In the genomic region with DNA sequence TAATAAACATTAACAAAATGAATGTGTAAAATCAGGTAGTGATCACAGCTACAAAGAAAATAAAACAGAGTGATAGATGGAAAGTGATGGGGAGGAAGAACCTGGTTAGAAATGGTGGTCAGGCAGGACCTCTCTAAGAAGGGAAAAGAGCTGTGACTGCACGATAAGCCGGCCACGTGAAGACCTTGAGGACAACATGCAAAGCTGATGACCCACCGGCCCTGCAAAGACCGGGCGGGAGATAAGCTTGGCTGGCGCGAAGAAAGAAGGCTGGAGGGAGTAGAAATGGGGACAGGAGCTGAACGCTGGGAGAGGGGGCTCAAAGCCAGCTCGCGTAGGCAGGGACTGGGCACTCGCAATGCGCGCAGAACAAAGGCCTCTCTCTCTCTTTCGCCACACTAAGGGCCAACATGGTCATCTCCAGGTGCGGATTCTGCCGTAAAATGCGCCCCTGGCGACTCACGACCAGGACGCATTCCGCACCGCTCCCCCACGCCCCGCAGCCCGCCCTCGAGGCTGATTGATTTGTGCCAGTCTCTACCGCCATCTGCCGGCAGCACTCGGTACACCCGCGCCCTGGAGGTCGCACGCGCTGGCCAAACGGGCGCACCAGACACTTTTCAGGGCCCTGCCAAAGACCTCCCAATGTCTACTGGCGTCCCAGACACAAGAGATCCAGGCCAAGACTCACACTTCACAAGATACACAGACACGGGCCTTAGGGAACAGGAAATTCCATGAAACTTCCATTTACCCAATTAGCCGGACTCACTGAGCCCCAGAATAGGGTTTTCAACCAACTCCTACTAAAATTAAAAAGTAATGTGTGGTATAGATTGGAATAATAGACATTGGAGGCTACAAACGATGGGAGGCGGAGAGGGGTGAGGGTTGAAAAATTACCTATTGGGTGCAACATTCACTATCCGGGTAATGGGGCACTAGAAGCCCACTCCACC, we compare ENCODE assay signal across 8 cellular contexts. TPM values are rescaled to one million over a fixed set of nuclear protein-coding genes. Genes with fewer than 3 reads are reported as not detected.
DNase-seq lines count a peak whose midpoint lies in the region; ATAC-seq and TF ChIP-seq lines count a peak whose summit lies in the region.

No MANE protein-coding gene starts in this region.

- no peaks in the 10 kb centered on the region for H3K36me3 ChIP-seq in GM06990 (ENCODE audit: control insufficient read depth, insufficient read depth, low read length)
- peaks cover 0 to 2% of the 10 kb centered on the region in 2 experiments for H3K36me3 ChIP-seq in SK-N-SH (replicated peaks in 1 of 2; ENCODE audit: control insufficient read depth in 1 of 2, insufficient read depth in 2 of 2, low read length in 1 of 2)

- peak overlapping the region; percentile 47 for H3K4me3 ChIP-seq in GM06990 (replicated peaks; ENCODE audit: low read depth, low read length)
- peak overlapping the region; percentile 37 for H3K4me3 ChIP-seq in HFF-Myc (replicated peaks; ENCODE audit: low read depth, low read length)
- peak overlapping the region; percentile 41 for H3K4me3 ChIP-seq in NB4 (ENCODE audit: low read depth, low read length)
- peak overlapping the region; percentile 47 to 57 for H3K4me3 ChIP-seq in SK-N-SH (ENCODE audit: low read depth in 2 of 2, low read length in 1 of 2)

- peak overlapping the region; percentile 65 to 95 for H3K27ac Mint-ChIP-seq in activated naive CD4-positive, alpha-beta T cell treated with anti-CD3 and anti-CD28 coated beads, Interleukin-2, amount 50 U/mL, for 72 hours
- H3K27ac Mint-ChIP-seq in type B pancreatic cell: peak overlapping the region; percentile 71

- H3K27me3 ChIP-seq in GM06990 (replicated peaks; ENCODE audit: control insufficient read depth, insufficient read depth, low read length): no peaks in the 10 kb centered on the region
- H3K27me3 ChIP-seq in SK-N-SH (ENCODE audit: insufficient read depth): no peaks in the 10 kb centered on the region

- no peaks in the 10 kb centered on the region for H4K20me1 ChIP-seq in SK-N-SH (ENCODE audit: insufficient read depth)

- CTCF ChIA-PET in SK-N-SH (lab: Yijun Ruan, JAX): interaction anchor here (0.5 to 4.0 kb wide), 26 partner anchors 9 to 564 kb away, joined by 3 to 30 read pairs (median 4); partner anchors contain the start of genes DEFB129 and DEFB132

- H3K4me1 Mint-ChIP-seq in type B pancreatic cell (ENCODE audit: unreplicated experiment): peaks cover 9% of the 10 kb centered on the region

- no peaks in the 10 kb centered on the region for H3K36me3 Mint-ChIP-seq in activated naive CD4-positive, alpha-beta T cell treated with anti-CD3 and anti-CD28 coated beads, Interleukin-2, amount 50 U/mL, for 72 hours
- peaks cover 3% of the 10 kb centered on the region for H3K36me3 Mint-ChIP-seq in type B pancreatic cell

- POLR2A ChIA-PET in SK-N-SH (lab: Yijun Ruan, JAX): no interaction called here

- peaks cover 0 to 3% of the 10 kb centered on the region in 2 experiments; a peak in 1 of 4 replicates for H3K4me1 ChIP-seq in SK-N-SH (ENCODE audit: control insufficient read depth in 1 of 2, insufficient read depth in 2 of 2, low read depth in 1 of 2, low read length in 1 of 2)

- H3K27me3 Mint-ChIP-seq in type B pancreatic cell: peaks cover 20% of the 10 kb centered on the region

- H3K4me2 ChIP-seq in SK-N-SH: peak overlapping the region; percentile 75

- peak overlapping the region; percentile 94 for H2AFZ ChIP-seq in SK-N-SH (ENCODE audit: low read depth)

- ATAC-seq in activated naive CD4-positive, alpha-beta T cell treated with anti-CD3 and anti-CD28 coated beads, Interleukin-2, amount 50 U/mL, for 72 hours: peak; percentile 89 to 95

- TF ChIP-seq CTCF in GM06990 (IDR thresholded peaks at IDR 0.05; ENCODE audit: insufficient read depth, low read length, poor library complexity, severe bottlenecking) (peak; percentile 97), HFF-Myc (IDR thresholded peaks at IDR 0.05; ENCODE audit: low read depth, low read length, missing control alignments) (peak; percentile 90), NB4 (IDR thresholded peaks at IDR 0.05; ENCODE audit: low read depth, low read length) (peak; percentile 87), SK-N-SH (IDR thresholded peaks at IDR 0.05) (peak; percentile 91), type B pancreatic cell (conservative IDR thresholded peaks at IDR 0.05) (peak; percentile 98)

- peak overlapping the region; percentile 85 for H3K4me3 Mint-ChIP-seq in type B pancreatic cell

- intact Hi-C loops in cardiac septum (cut with DNase I): loop anchor here (5.0 kb wide), 1 partner anchor 55 kb away; no protein-coding TSS in a partner anchor

- WGBS in SK-N-SH (ENCODE audit: low lambda C conversion rate): 26% methylated on average over 26 of the region's 43 CpGs

- peak; percentile 53 for TF ChIP-seq POLR2A in NB4 (IDR thresholded peaks at IDR 0.05; ENCODE audit: extremely low read depth, insufficient read length)

- no peak for TF ChIP-seq EP300 in SK-N-SH (IDR thresholded peaks at IDR 0.05; ENCODE audit: borderline replicate concordance in 1 of 2, low read depth in 1 of 2, low read length in 1 of 2)

- DNase-seq in GM06990 (ENCODE audit: extremely low read depth, insufficient read length) (peak; percentile 88), HFF-Myc (ENCODE audit: extremely low read depth, low read depth) (peak; percentile 61), NB4 (ENCODE audit: low read depth) (peak; percentile 92), SK-N-SH (peak; percentile 91), cardiac septum (ENCODE audit: low spot score) (peak; percentile 87), pons (ENCODE audit: low spot score) (peak; percentile 50), type B pancreatic cell (ENCODE audit: extremely low spot score, unreplicated experiment) (peak; percentile 93)
- peak; percentile 82 to 94 for DNase-seq in activated naive CD4-positive, alpha-beta T cell treated with anti-CD3 and anti-CD28 coated beads, Interleukin-2, amount 50 U/mL, for 72 hours (ENCODE audit: low spot score in 2 of 2)

- no peaks in the 10 kb centered on the region for H3K9me3 Mint-ChIP-seq in activated naive CD4-positive, alpha-beta T cell treated with anti-CD3 and anti-CD28 coated beads, Interleukin-2, amount 50 U/mL, for 72 hours
- no peaks in the 10 kb centered on the region for H3K9me3 Mint-ChIP-seq in type B pancreatic cell

- no peak overlapping the region for H3K27ac ChIP-seq in SK-N-SH (ENCODE audit: low read depth in 2 of 2, low read length in 1 of 2)

- H3K79me2 ChIP-seq in SK-N-SH (ENCODE audit: insufficient read depth): no peaks in the 10 kb centered on the region

- peak; percentile 86 for TF ChIP-seq RAD21 in SK-N-SH (IDR thresholded peaks at IDR 0.05; ENCODE audit: low read length)

- no peaks in the 10 kb centered on the region for H3K9me2 ChIP-seq in SK-N-SH

- H3K9me3 ChIP-seq in SK-N-SH: no peaks in the 10 kb centered on the region

- peaks cover 3% of the 10 kb centered on the region for H3F3A ChIP-seq in SK-N-SH (replicated peaks; ENCODE audit: insufficient read depth)

- no peak overlapping the region for H3K9ac ChIP-seq in SK-N-SH

TF ChIP-seq in SK-N-SH, 30 proteins besides CTCF, POLR2A, EP300 and RAD21 (continues in another document):
- TF ChIP-seq POLR2AphosphoS5 (IDR thresholded peaks at IDR 0.05; ENCODE audit: low read depth, low read length) (no peak), RXRA (IDR thresholded peaks at IDR 0.05; ENCODE audit: borderline replicate concordance, low read depth) (no peak), FOXJ3 (CRISPR knock-in tag; IDR thresholded peaks at IDR 0.05) (0 out of 2 replicates have a peak, but pooled peaks have one; percentile 28)
- TF ChIP-seq, protein P1, sequence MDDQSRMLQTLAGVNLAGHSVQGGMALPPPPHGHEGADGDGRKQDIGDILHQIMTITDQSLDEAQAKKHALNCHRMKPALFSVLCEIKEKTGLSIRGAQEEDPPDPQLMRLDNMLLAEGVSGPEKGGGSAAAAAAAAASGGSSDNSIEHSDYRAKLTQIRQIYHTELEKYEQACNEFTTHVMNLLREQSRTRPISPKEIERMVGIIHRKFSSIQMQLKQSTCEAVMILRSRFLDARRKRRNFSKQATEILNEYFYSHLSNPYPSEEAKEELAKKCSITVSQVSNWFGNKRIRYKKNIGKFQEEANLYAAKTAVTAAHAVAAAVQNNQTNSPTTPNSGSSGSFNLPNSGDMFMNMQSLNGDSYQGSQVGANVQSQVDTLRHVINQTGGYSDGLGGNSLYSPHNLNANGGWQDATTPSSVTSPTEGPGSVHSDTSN (IDR thresholded peaks at IDR 0.05): peak; percentile 72

RNA-seq across cellular contexts. Expression of gene DEFB132, which starts 9.4 kb away (rescaled TPM):
- polyA plus RNA-seq in SK-N-SH (2012; rRNA removed): not detected in 2 replicates
- polyA plus RNA-seq in SK-N-SH (2012; cell fraction: cytosol; rRNA removed): not detected in 2 replicates
- polyA plus RNA-seq in SK-N-SH (2012; cell fraction: nucleus; rRNA removed): not detected in 2 replicates
- total RNA-seq in activated naive CD4-positive, alpha-beta T cell treated with anti-CD3 and anti-CD28 coated beads, Interleukin-2, amount 50 U/mL, for 72 hours: not detected
- total RNA-seq in cardiac septum (not detected), type B pancreatic cell (ENCODE audit: low replicate concordance) (not detected in 2 replicates)

RNA-seq across cellular contexts. Expression of gene C20orf96, which starts 23.7 kb away (rescaled TPM):
- 16.6 and 19.4 TPM in 2 replicates for polyA plus RNA-seq in SK-N-SH (2012; rRNA removed)
- polyA plus RNA-seq in SK-N-SH (2012; cell fraction: cytosol; rRNA removed): 11.7 and 12.4 TPM in 2 replicates
- 39.5 and 59.8 TPM in 2 replicates for polyA plus RNA-seq in SK-N-SH (2012; cell fraction: nucleus; rRNA removed)
- total RNA-seq in activated naive CD4-positive, alpha-beta T cell treated with anti-CD3 and anti-CD28 coated beads, Interleukin-2, amount 50 U/mL, for 72 hours: 10 to 100 TPM; 10.1 to 10.3 TPM
- total RNA-seq in cardiac septum: 3.7 TPM
- total RNA-seq in type B pancreatic cell (ENCODE audit: low replicate concordance): 12.6 and 27.0 TPM in 2 replicates

RNA-seq across cellular contexts. Expression of gene ZCCHC3, which starts 30.5 kb away (rescaled TPM):
- 9.0 and 9.5 TPM in 2 replicates for polyA plus RNA-seq in SK-N-SH (2012; rRNA removed)
- polyA plus RNA-seq in SK-N-SH (2012; cell fraction: cytosol; rRNA removed): 8.7 and 10.1 TPM in 2 replicates
- polyA plus RNA-seq in SK-N-SH (2012; cell fraction: nucleus; rRNA removed): 9.4 and 10.3 TPM in 2 replicates
- 10 to 100 TPM; 15.4 to 17.0 TPM for total RNA-seq in activated naive CD4-positive, alpha-beta T cell treated with anti-CD3 and anti-CD28 coated beads, Interleukin-2, amount 50 U/mL, for 72 hours
- 10.4 TPM for total RNA-seq in cardiac septum
- 28.9 and 40.5 TPM in 2 replicates for total RNA-seq in type B pancreatic cell (ENCODE audit: low replicate concordance)

RNA-seq across cellular contexts. Expression of gene DEFB129, which starts 39.8 kb away (rescaled TPM):
- not detected in 2 replicates for polyA plus RNA-seq in SK-N-SH (2012; rRNA removed)
- polyA plus RNA-seq in SK-N-SH (2012; cell fraction: cytosol; rRNA removed): not detected in 2 replicates
- polyA plus RNA-seq in SK-N-SH (2012; cell fraction: nucleus; rRNA removed): not detected in 2 replicates
- not detected for total RNA-seq in activated naive CD4-positive, alpha-beta T cell treated with anti-CD3 and anti-CD28 coated beads, Interleukin-2, amount 50 U/mL, for 72 hours
- total RNA-seq in cardiac septum (not detected), type B pancreatic cell (ENCODE audit: low replicate concordance) (not detected in 2 replicates)

RNA-seq across cellular contexts. Expression of gene SOX12, which starts 58.5 kb away (rescaled TPM):
- 7.0 and 11.3 TPM in 2 replicates for polyA plus RNA-seq in SK-N-SH (2012; rRNA removed)
- 7.9 and 10.8 TPM in 2 replicates for polyA plus RNA-seq in SK-N-SH (2012; cell fraction: cytosol; rRNA removed)
- polyA plus RNA-seq in SK-N-SH (2012; cell fraction: nucleus; rRNA removed): 44.6 and 55.2 TPM in 2 replicates
- 10 to 100 TPM in 1 of 2 donors, 1 to 10 TPM in 1; 4.9 to 11.8 TPM for total RNA-seq in activated naive CD4-positive, alpha-beta T cell treated with anti-CD3 and anti-CD28 coated beads, Interleukin-2, amount 50 U/mL, for 72 hours
- total RNA-seq in cardiac septum (10.6 TPM), type B pancreatic cell (ENCODE audit: low replicate concordance) (9.9 and 52.7 TPM in 2 replicates)
